11 cellular contexts compared by ENCODE assay signal in genomic region chr10:25068152-25069058, GRCh38. TPM values are rescaled to one million over a fixed set of nuclear protein-coding genes. Genes with fewer than 3 reads are reported as not detected.
DNase-seq lines count a peak whose midpoint lies in the region; ATAC-seq and TF ChIP-seq lines count a peak whose summit lies in the region.
"Had no signal": no experiment of that assay in that cellular context is flagged by ENCODE, and none has a peak within 500 bp of the region (broad histone marks: within the 10 kb centered on the region; RNA-seq: fewer than 3 reads in every experiment).

No MANE protein-coding gene starts in this region.

- peak; percentile 25 for DNase-seq in NCI-H748 (lab: John Stamatoyannopoulos, UW; ENCODE audit: unreplicated experiment)
- DNase-seq in NCI-H748 treated with DMSO at 0.1 percent for 48 hours (lab: John Stamatoyannopoulos, UW) = no peak
- peak; percentile 87 for DNase-seq in RKO (ENCODE audit: low spot score)
- peak; percentile 56 for DNase-seq in fibroblast of pulmonary artery (ENCODE audit: low read depth)
- DNase-seq in pulmonary artery endothelial cell (ENCODE audit: low read depth, low spot score) = peak; percentile 39
- DNase-seq in OCI-LY7 (ENCODE audit: low spot score) = no peak
- no peak for DNase-seq in heart right ventricle
- DNase-seq: activated CD8-positive, alpha-beta memory T cell treated with anti-CD3 and anti-CD28 coated beads, Interleukin-2, amount 50 U/mL, for 4 hours; NCI-H2029 treated with DMSO at 0.1 percent for 48 hours; pancreas had no signal

- H3K4me1 ChIP-seq in OCI-LY7 (ENCODE audit: insufficient read depth, low read length, poor library complexity, severe bottlenecking) (no peaks in the 10 kb centered on the region), heart right ventricle (no peaks in the 10 kb centered on the region)
- H3K4me1 ChIP-seq: pancreas had no signal

- CTCF ChIA-PET in OCI-LY7 (lab: Charles Lee; ENCODE audit: unreplicated experiment) = no interaction called here

- 64 to 65% methylated on average over 11 of the region's 11 CpGs for WGBS in heart right ventricle, 2 donors

- ATAC-seq in GM19452 (IDR thresholded peaks at IDR 0.05; ENCODE audit: unreplicated experiment) (no peak), heart right ventricle (no peak)

- H3K27me3 ChIP-seq in heart right ventricle = no peaks in the 10 kb centered on the region
- H3K27me3 ChIP-seq: pancreas had no signal

- no peaks in the 10 kb centered on the region for H3K79me2 ChIP-seq in OCI-LY7 (ENCODE audit: insufficient read depth, low read depth, low read length)

- no peaks in the 10 kb centered on the region for H3K9me2 ChIP-seq in OCI-LY7 (ENCODE audit: insufficient read depth, low read length)

- TF ChIP-seq CTCF in fibroblast of pulmonary artery (IDR thresholded peaks at IDR 0.05; ENCODE audit: low read length, missing control alignments) (no peak), OCI-LY7 (conservative IDR thresholded peaks at IDR 0.05; ENCODE audit: low read length) (no peak), heart right ventricle (IDR thresholded peaks at IDR 0.05) (no peak)

- no peak overlapping the region for H2AFZ ChIP-seq in OCI-LY7 (ENCODE audit: low read length)

- POLR2A ChIA-PET in OCI-LY7 (lab: Charles Lee) = no interaction called here

- H3K9me3 ChIP-seq in OCI-LY7 (ENCODE audit: low read length) = no peaks in the 10 kb centered on the region
- no peaks in the 10 kb centered on the region for H3K9me3 ChIP-seq in heart right ventricle
- H3K9me3 ChIP-seq: pancreas had no signal

- H4K20me1 ChIP-seq in OCI-LY7 (ENCODE audit: insufficient read depth, low read length) = no peaks in the 10 kb centered on the region

- no peak overlapping the region for H3K4me3 ChIP-seq in fibroblast of pulmonary artery (replicated peaks; ENCODE audit: low read depth, low read length)
- no peak overlapping the region for H3K4me3 ChIP-seq in OCI-LY7 (ENCODE audit: low read depth, low read length, poor library complexity, severe bottlenecking)
- no peak overlapping the region for H3K4me3 ChIP-seq in heart right ventricle
- H3K4me3 ChIP-seq: pancreas had no signal

- intact Hi-C loops in OCI-LY7 (cut with micrococcal nuclease; ENCODE audit: unreplicated experiment) (no loop called here), heart right ventricle (cut with DNase I) (loop anchor here in 1 of 10 donors (5.0 kb wide), 1 partner anchor 41 kb away; no protein-coding TSS in a partner anchor)

- no peak overlapping the region for H3K27ac ChIP-seq in OCI-LY7 (ENCODE audit: low read depth, low read length, poor library complexity, severe bottlenecking)
- no peak overlapping the region for H3K27ac ChIP-seq in heart right ventricle
- H3K27ac ChIP-seq: pancreas had no signal

- BruUV-seq in OCI-LY7 (replicated peaks; lab: Mats Ljungman, UMichigan) = no TSS peak

- no peak overlapping the region for H3K4me2 ChIP-seq in OCI-LY7 (ENCODE audit: low read length)

- H3K36me3 ChIP-seq in OCI-LY7 (ENCODE audit: insufficient read depth, low read length) (no peaks in the 10 kb centered on the region), heart right ventricle (no peaks in the 10 kb centered on the region)
- H3K36me3 ChIP-seq: pancreas had no signal

RNA-seq across cellular contexts. Expression of gene THNSL1, which starts 52.0 kb away (rescaled TPM):
- total RNA-seq in pulmonary artery endothelial cell = 2.7 and 4.0 TPM in 2 replicates
- total RNA-seq in OCI-LY7 (2014; rRNA removed; shearing (Covaris generic)) = 3.6 and 5.5 TPM in 2 replicates
- total RNA-seq in OCI-LY7 (2022) = 7.9 and 8.3 TPM in 2 replicates
- total RNA-seq in heart right ventricle = 1 to 10 TPM; 4.0 to 6.8 (median 5.1) TPM
- 1 to 10 TPM; 1.4 to 2.6 TPM for polyA plus RNA-seq in heart right ventricle

RNA-seq across cellular contexts. Expression of gene ENKUR, which starts 52.4 kb away (rescaled TPM):
- total RNA-seq in pulmonary artery endothelial cell (0.07 and 0.13 TPM in 2 replicates), OCI-LY7 (2022) (not detected in 2 replicates), heart right ventricle (not detected)
- 0.39 TPM in 1 of 2 replicates, not detected in the other for total RNA-seq in OCI-LY7 (2014; rRNA removed; shearing (Covaris generic))
- polyA plus RNA-seq in heart right ventricle = under 1 TPM in 1 of 2 donors, not detected in 1; 0.10 TPM

Comparison
In these comparisons a context has a peak if more than half of its experiments do, and no peak if none do; other contexts are left out.
1. DNase-seq: peak in NCI-H748 (single experiment), RKO (single experiment), fibroblast of pulmonary artery (single experiment) and pulmonary artery endothelial cell (single experiment); none in NCI-H748 treated with DMSO at 0.1 percent for 48 hours (single experiment), OCI-LY7 (single experiment) and heart right ventricle (0 of 2).